ENCODE assay signal across 24 cellular contexts in the genomic region with DNA sequence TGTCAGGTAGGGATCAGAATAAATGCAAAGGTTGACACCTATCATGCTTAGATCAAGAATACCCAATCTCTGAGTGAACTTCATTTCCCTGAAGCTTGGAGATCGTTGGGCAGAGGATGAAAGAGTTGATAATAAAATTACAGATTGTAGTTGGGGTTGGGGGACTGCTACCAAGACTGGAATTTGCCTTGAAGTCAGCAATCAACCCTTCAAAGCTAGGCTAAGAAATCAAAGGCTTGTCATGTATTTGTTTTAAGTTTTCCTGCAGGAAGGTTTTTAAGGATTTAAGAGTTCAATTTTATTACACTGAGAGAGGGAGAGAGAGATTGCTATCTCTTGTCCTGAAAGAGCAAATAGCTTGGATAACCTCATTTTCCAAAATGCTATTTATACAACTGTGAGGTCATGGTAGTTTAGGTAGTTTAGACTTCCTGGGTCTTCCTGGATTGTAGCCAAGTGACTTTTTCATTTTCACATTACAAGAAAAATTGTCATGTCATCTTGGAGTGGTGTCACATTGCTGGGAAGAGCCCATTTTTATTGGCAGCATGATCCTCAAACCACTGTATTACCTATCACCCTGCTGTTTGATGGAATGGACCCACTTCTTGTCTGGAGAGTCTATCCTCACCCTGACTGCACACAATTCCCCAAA. TPM values are rescaled to one million over a fixed set of nuclear protein-coding genes. Genes with fewer than 3 reads are reported as not detected.
A peak's percentile ranks its signal among the peaks of the same experiment; 100 is the strongest.
DNase-seq lines count a peak whose midpoint lies in the region; ATAC-seq and TF ChIP-seq lines count a peak whose summit lies in the region.
"Had no signal": no experiment of that assay in that cellular context is flagged by ENCODE, and none has a peak within 500 bp of the region (broad histone marks: within the 10 kb centered on the region; RNA-seq: fewer than 3 reads in every experiment).

No MANE protein-coding gene starts in this region.

- DNase-seq in NCI-H1417 (lab: John Stamatoyannopoulos, UW) (peak in 2 of 3 experiments; percentile 19 to 55), NCI-H1417 treated with DMSO at 0.1 percent for 48 hours (lab: John Stamatoyannopoulos, UW) (no peak), LNCaP clone FGC (ENCODE audit: low read depth) (peak; percentile 76), sciatic nerve (ENCODE audit: low spot score) (no peak)
- DNase-seq in stimulated activated CD8-positive, alpha-beta memory T cell treated with anti-CD3 and anti-CD28 coated beads, Interleukin-4, amount 100 ng/mL, for 48 hours, result no peak
- DNase-seq: activated CD4-positive, alpha-beta T cell treated with anti-CD3 and anti-CD28 coated beads, Interleukin-2, amount 10 ng/mL, durations not matched to agents 24 days and 14 days; activated gamma-delta T cell; activated T-cell treated with anti-CD3 and anti-CD28 coated beads, Interleukin-2, amount 50 U/mL, for 24 hours; CD8-positive, alpha-beta T cell; gastrocnemius medialis; hippocampal formation; left colon; mammary epithelial cell; NCI-H146; NCI-H2171 treated with DMSO at 0.1 percent for 48 hours; NCI-H526; right cardiac atrium; stimulated activated CD4-positive, alpha-beta T cell treated with anti-CD3 and anti-CD28 coated beads, Interleukin-4, amount 100 ng/mL, for 24 hours; stimulated activated naive CD8-positive, alpha-beta T cell treated with anti-CD3 and anti-CD28 coated beads, Interleukin-15, Interleukin-2, amounts not matched to agents 100 U/mL and 50 U/mL, for 24 hours; T-helper 9 cell had no signal

- no peaks in the 10 kb centered on the region for H3K27me3 ChIP-seq in parathyroid adenoma (ENCODE audit: control insufficient read depth, insufficient read depth, low read length)
- H3K27me3 ChIP-seq: gastrocnemius medialis, neural progenitor cell had no signal

- no peak overlapping the region for H3K4me2 ChIP-seq in parathyroid adenoma (ENCODE audit: low read length)
- H3K4me2 ChIP-seq: neural progenitor cell had no signal

- no peak for TF ChIP-seq CTCF in LNCaP clone FGC (IDR thresholded peaks at IDR 0.05; ENCODE audit: control insufficient read depth, extremely low read depth, insufficient read depth)
- no peak for TF ChIP-seq CTCF in parathyroid adenoma (IDR thresholded peaks at IDR 0.05)

- H2AFZ ChIP-seq in parathyroid adenoma, result peak overlapping the region; percentile 69

- no peak overlapping the region for H3K27ac ChIP-seq in parathyroid adenoma
- H3K27ac ChIP-seq: neural progenitor cell had no signal

- no peak overlapping the region for H3K4me3 ChIP-seq in LNCaP clone FGC (ENCODE audit: low read depth, low read length)
- no peak overlapping the region for H3K4me3 ChIP-seq in parathyroid adenoma (ENCODE audit: low read depth, low read length)
- H3K4me3 ChIP-seq: gastrocnemius medialis, neural progenitor cell had no signal

- H3K79me2 ChIP-seq in parathyroid adenoma, result no peaks in the 10 kb centered on the region

- H3K9ac ChIP-seq in parathyroid adenoma, result no peak overlapping the region
- H3K9ac ChIP-seq: neural progenitor cell had no signal

- ATAC-seq in SK-N-SH treated with all-trans-retinoic acid at 6 μM for 48 hours (no peak), GM21526 (IDR thresholded peaks at IDR 0.05; ENCODE audit: low FRiP score, unreplicated experiment) (no peak), sciatic nerve (no peak)
- ATAC-seq: CD8-positive, alpha-beta T cell; right cardiac atrium; stimulated activated naive CD8-positive, alpha-beta T cell treated with anti-CD3 and anti-CD28 coated beads, Interleukin-15, Interleukin-2, amounts not matched to agents 100 U/mL and 50 U/mL, for 24 hours had no signal

- H3K4me1 ChIP-seq in parathyroid adenoma, result peaks cover 4% of the 10 kb centered on the region
- H3K4me1 ChIP-seq: neural progenitor cell had no signal

- H3K36me3 ChIP-seq in parathyroid adenoma (ENCODE audit: control insufficient read depth, insufficient read depth, low read length), result no peaks in the 10 kb centered on the region
- H3K36me3 ChIP-seq: gastrocnemius medialis, neural progenitor cell had no signal

- H3K9me3 ChIP-seq in parathyroid adenoma (ENCODE audit: control insufficient read depth, low read length), result no peaks in the 10 kb centered on the region
- H3K9me3 ChIP-seq: gastrocnemius medialis had no signal

- intact Hi-C loops in sciatic nerve (cut with DNase I), result no loop called here

TF ChIP-seq in SK-N-SH treated with all-trans-retinoic acid at 6 μM for 48 hours, 23 proteins besides CTCF, POLR2A, EP300 and RAD21:
- TF ChIP-seq SNAI2 (CRISPR knock-in tag; IDR thresholded peaks at IDR 0.05), result no peak
- peak; percentile 33; the same call in 1 of the 2 replicates for TF ChIP-seq ISL1 (CRISPR knock-in tag; IDR thresholded peaks at IDR 0.05)
- no peak for TF ChIP-seq ZC3H10 (CRISPR knock-in tag; IDR thresholded peaks at IDR 0.05)

RNA-seq across cellular contexts. Expression of gene PRSS23, which starts 10.1 kb away (rescaled TPM):
- 28.6 TPM for total RNA-seq in sciatic nerve

Comparison
In these comparisons a context has a peak if more than half of its experiments do, and no peak if none do; other contexts are left out.
1. DNase-seq: peak in NCI-H1417 (2 of 3) and LNCaP clone FGC (single experiment); none in NCI-H1417 treated with DMSO at 0.1 percent for 48 hours (single experiment), stimulated activated CD8-positive, alpha-beta memory T cell treated with anti-CD3 and anti-CD28 coated beads, Interleukin-4, amount 100 ng/mL, for 48 hours (single experiment) and sciatic nerve (single experiment).